Comparison of ENCODE assay signal across 18 cellular contexts in genomic region chr19:39194832-39195542, GRCh38. TPM values are rescaled to one million over a fixed set of nuclear protein-coding genes. Genes with fewer than 3 reads are reported as not detected.
DNase-seq lines count a peak whose midpoint lies in the region; ATAC-seq and TF ChIP-seq lines count a peak whose summit lies in the region.
"Had no signal": no experiment of that assay in that cellular context is flagged by ENCODE, and none has a peak within 500 bp of the region (broad histone marks: within the 10 kb centered on the region; RNA-seq: fewer than 3 reads in every experiment).

No MANE protein-coding gene starts in this region.

- no peak overlapping the region for H3K56ac ChIP-seq in mesendoderm (ENCODE audit: low read length)

- no peaks in the 10 kb centered on the region for H3K79me2 ChIP-seq in mesendoderm (ENCODE audit: control insufficient read depth, insufficient read depth, low read length)

- H3K4me3 ChIP-seq in HEK293 (ENCODE audit: low read depth, low read length) = no peak overlapping the region
- no peak overlapping the region for H3K4me3 ChIP-seq in mesendoderm (ENCODE audit: low read length)

- H2BK15ac ChIP-seq in mesendoderm (replicated peaks; ENCODE audit: low read depth) = no peak overlapping the region

- H3K18ac ChIP-seq in mesendoderm (ENCODE audit: low read length) = no peak overlapping the region

- no peaks in the 10 kb centered on the region for H3K9me3 ChIP-seq in HEK293 (ENCODE audit: control insufficient read depth, insufficient read depth, low read depth, low read length)

- no peaks in the 10 kb centered on the region for H3K36me3 Mint-ChIP-seq in stimulated activated effector memory CD8-positive, alpha-beta T cell treated with anti-CD3 and anti-CD28 coated beads, Interleukin-12 subunit alpha, Interleukin-12 subunit beta, amount 100 ng/mL, for 72 hours
- H3K36me3 Mint-ChIP-seq: CD4-positive, CD25-positive, alpha-beta regulatory T cell had no signal

- DNase-seq in DMS 273 (lab: John Stamatoyannopoulos, UW; ENCODE audit: unreplicated experiment) (peak; percentile 59), DMS 273 treated with DMSO at 0.1 percent for 48 hours (lab: John Stamatoyannopoulos, UW) (no peak), mesendoderm (peak; percentile 84)
- DNase-seq in stimulated activated effector memory CD8-positive, alpha-beta T cell treated with anti-CD3 and anti-CD28 coated beads, Interleukin-12 subunit alpha, Interleukin-12 subunit beta, amount 100 ng/mL, for 72 hours (ENCODE audit: low spot score in 2 of 2) = no peak
- DNase-seq: activated CD4-positive, CD25-positive, alpha-beta regulatory T cell treated with anti-CD3 and anti-CD28 coated beads, Interleukin-2, amount 50 U/mL, for 72 hours; activated naive CD4-positive, alpha-beta T cell treated with Interleukin-2 at 50 U/mL for 16 hours; GDM1; head of caudate nucleus; NCI-H1092; NCI-H510A treated with DMSO at 0.1 percent for 48 hours; T-helper 2 cell had no signal

- H3K27ac ChIP-seq in HEK293 (ENCODE audit: extremely low read depth, low read depth, low read length) (no peak overlapping the region), VCaP (0 out of 2 replicates have a peak overlapping the region, but pooled peaks have one; percentile 7), mesendoderm (ENCODE audit: low read depth, low read length) (no peak overlapping the region)
- H3K27ac ChIP-seq: 22Rv1 had no signal

- H3K4me3 Mint-ChIP-seq in stimulated activated effector memory CD8-positive, alpha-beta T cell treated with anti-CD3 and anti-CD28 coated beads, Interleukin-12 subunit alpha, Interleukin-12 subunit beta, amount 100 ng/mL, for 72 hours = no peak overlapping the region

- no peaks in the 10 kb centered on the region for H3K9me3 Mint-ChIP-seq in stimulated activated effector memory CD8-positive, alpha-beta T cell treated with anti-CD3 and anti-CD28 coated beads, Interleukin-12 subunit alpha, Interleukin-12 subunit beta, amount 100 ng/mL, for 72 hours
- H3K9me3 Mint-ChIP-seq: CD4-positive, CD25-positive, alpha-beta regulatory T cell had no signal

- no peak overlapping the region for H2AK5ac ChIP-seq in mesendoderm (ENCODE audit: low read length)

- H2BK120ac ChIP-seq in mesendoderm (ENCODE audit: low read depth, low read length) = no peak overlapping the region

- peaks cover 7% of the 10 kb centered on the region for H3K27me3 ChIP-seq in mesendoderm (ENCODE audit: insufficient read depth, low read length, poor library complexity)

- H3K9ac ChIP-seq in mesendoderm (ENCODE audit: low read length) = no peak overlapping the region

- H3K23ac ChIP-seq in mesendoderm (ENCODE audit: low read length) = no peak overlapping the region

- H3K36me3 ChIP-seq in HEK293 (ENCODE audit: control insufficient read depth in 2 of 2, insufficient read depth in 1 of 2, low read length in 2 of 2) (no peaks in the 10 kb centered on the region), mesendoderm (ENCODE audit: control insufficient read depth, insufficient read depth, low read length) (no peaks in the 10 kb centered on the region)

- H3K4me1 Mint-ChIP-seq in stimulated activated effector memory CD8-positive, alpha-beta T cell treated with anti-CD3 and anti-CD28 coated beads, Interleukin-12 subunit alpha, Interleukin-12 subunit beta, amount 100 ng/mL, for 72 hours = peaks cover 28% of the 10 kb centered on the region

- WGBS in mesendoderm (ENCODE audit: extremely low coverage, insufficient coverage, low lambda C conversion rate) = no CpG with 5 or more reads among the region's 9 CpGs

- CTCF ChIA-PET in HEK293 (lab: Yijun Ruan, JAX) = interaction anchor here (1.1 to 1.9 kb wide), 6 partner anchors 8 to 143 kb away, joined by 4 to 6 read pairs (median 5); no protein-coding TSS in a partner anchor

- H4K8ac ChIP-seq in mesendoderm (ENCODE audit: low read depth, low read length) = no peak overlapping the region

- H4K5ac ChIP-seq in mesendoderm (ENCODE audit: low read length) = no peak overlapping the region

- H3K79me1 ChIP-seq in mesendoderm (ENCODE audit: low read length) = no peaks in the 10 kb centered on the region

- no peak overlapping the region for H3K27ac Mint-ChIP-seq in stimulated activated effector memory CD8-positive, alpha-beta T cell treated with anti-CD3 and anti-CD28 coated beads, Interleukin-12 subunit alpha, Interleukin-12 subunit beta, amount 100 ng/mL, for 72 hours

- no peak overlapping the region for H3K4ac ChIP-seq in mesendoderm (ENCODE audit: low read depth, low read length)

- H3K4me2 ChIP-seq in mesendoderm (ENCODE audit: low read length) = no peak overlapping the region

- 0 out of 2 replicates have a peak, but pooled peaks cover 4% of the 10 kb centered on the region for H3K4me1 ChIP-seq in HEK293 (ENCODE audit: control insufficient read depth, insufficient read depth, low read length)
- no peaks in the 10 kb centered on the region for H3K4me1 ChIP-seq in mesendoderm (ENCODE audit: control insufficient read depth, low read depth, low read length)

- no peak for ATAC-seq in stimulated activated effector memory CD8-positive, alpha-beta T cell treated with anti-CD3 and anti-CD28 coated beads, Interleukin-12 subunit alpha, Interleukin-12 subunit beta, amount 100 ng/mL, for 72 hours
- no peak for ATAC-seq in GM21381 (IDR thresholded peaks at IDR 0.05; ENCODE audit: unreplicated experiment)
- no peak for ATAC-seq in GM19324 (IDR thresholded peaks at IDR 0.05; ENCODE audit: low FRiP score, unreplicated experiment)

- POLR2A ChIA-PET in HEK293 (lab: Yijun Ruan, JAX) = interaction anchor here (0.9 kb wide), 1 partner anchor 147 kb away, joined by 4 read pairs; the partner anchor contains the start of gene SAMD4B

- no peak overlapping the region for H2BK5ac ChIP-seq in mesendoderm (ENCODE audit: low read length)

- no peak for TF ChIP-seq CTCF in HEK293 (tag by site-specific recombination; IDR thresholded peaks at IDR 0.05)
- no peak for TF ChIP-seq CTCF in VCaP (conservative IDR thresholded peaks at IDR 0.05)

TF ChIP-seq in HEK293, 187 proteins besides CTCF, POLR2A, EP300 and RAD21 (continues in another document):
- TF ChIP-seq ZNF121 (tag by site-specific recombination; IDR thresholded peaks at IDR 0.05) (peak; percentile 99), ZNF518A (tag by site-specific recombination; conservative IDR thresholded peaks at IDR 0.05; ENCODE audit: low read depth) (no peak), ZNF747 (tag by site-specific recombination; IDR thresholded peaks at IDR 0.05) (no peak), ZNF248 (tag by site-specific recombination; IDR thresholded peaks at IDR 0.05) (no peak), ZNF223 (tag by site-specific recombination; IDR thresholded peaks at IDR 0.05) (no peak), HOXD13 (CRISPR knock-in tag; IDR thresholded peaks at IDR 0.05; ENCODE audit: borderline replicate concordance) (no peak), SP7 (tag by site-specific recombination; IDR thresholded peaks at IDR 0.05) (peak; percentile 85)

RNA-seq across cellular contexts. Expression of gene NCCRP1, which starts 1.8 kb away (rescaled TPM):
- 0.45 TPM for polyA plus RNA-seq in mesendoderm (2013, experiment 1 of 2)
- 0.39 TPM for polyA plus RNA-seq in mesendoderm (2013, experiment 2 of 2)
- polyA plus RNA-seq: CD4-positive, CD25-positive, alpha-beta regulatory T cell had no signal

RNA-seq across cellular contexts. Expression of gene SYCN, which starts 9.1 kb away (rescaled TPM):
- not detected for polyA plus RNA-seq in mesendoderm (2013, experiment 1 of 2)
- not detected for polyA plus RNA-seq in mesendoderm (2013, experiment 2 of 2)
- polyA plus RNA-seq: CD4-positive, CD25-positive, alpha-beta regulatory T cell; thymus had no signal

RNA-seq across cellular contexts. Expression of gene IFNL3, which starts 49.8 kb away (rescaled TPM):
- not detected for polyA plus RNA-seq in mesendoderm (2013, experiment 1 of 2)
- polyA plus RNA-seq in mesendoderm (2013, experiment 2 of 2) = not detected
- polyA plus RNA-seq: CD4-positive, CD25-positive, alpha-beta regulatory T cell had no signal

RNA-seq across cellular contexts. Expression of gene IFNL4, which starts 53.7 kb away (rescaled TPM):
- polyA plus RNA-seq in mesendoderm (2013, experiment 1 of 2) = not detected
- 0.03 TPM for polyA plus RNA-seq in mesendoderm (2013, experiment 2 of 2)
- polyA plus RNA-seq: CD4-positive, CD25-positive, alpha-beta regulatory T cell had no signal

Comparison
In these comparisons a context has a peak if more than half of its experiments do, and no peak if none do; other contexts are left out.
1. DNase-seq: peak in DMS 273 (single experiment) and mesendoderm (single experiment); none in DMS 273 treated with DMSO at 0.1 percent for 48 hours (single experiment) and stimulated activated effector memory CD8-positive, alpha-beta T cell treated with anti-CD3 and anti-CD28 coated beads, Interleukin-12 subunit alpha, Interleukin-12 subunit beta, amount 100 ng/mL, for 72 hours (0 of 2).